Comparison of ENCODE assay signal across 8 cellular contexts in the genomic region with DNA sequence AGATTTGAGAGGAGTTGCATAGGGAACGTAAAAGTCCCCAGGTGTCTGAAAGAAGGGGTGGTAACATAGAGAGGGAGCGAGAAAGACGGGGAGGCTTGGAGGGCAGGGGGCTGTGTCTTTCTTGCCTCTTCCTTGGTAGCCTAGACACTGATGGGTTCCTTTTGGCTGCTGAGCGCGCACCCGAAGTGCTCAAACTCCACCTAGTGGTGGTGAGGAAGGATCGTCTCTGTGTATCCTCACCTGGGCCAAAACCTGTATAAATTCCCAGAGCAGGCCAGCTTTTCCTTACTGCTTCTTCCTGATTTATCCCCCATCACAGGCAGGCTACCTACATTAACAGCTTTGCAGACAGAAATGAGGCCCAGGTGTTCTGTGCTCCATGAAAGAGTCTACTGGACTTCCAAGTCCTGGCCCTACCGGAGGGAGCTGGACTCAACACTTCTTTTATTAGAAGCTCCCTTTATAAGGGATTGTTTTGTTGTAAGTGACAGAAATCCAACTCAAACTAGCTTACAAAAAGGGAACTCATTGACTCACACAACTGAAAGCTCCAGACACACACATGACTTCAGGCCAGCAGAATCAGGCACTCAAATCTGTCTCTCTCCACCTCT. TPM values are rescaled to one million over a fixed set of nuclear protein-coding genes. Genes with fewer than 3 reads are reported as not detected.
DNase-seq lines count a peak whose midpoint lies in the region; ATAC-seq and TF ChIP-seq lines count a peak whose summit lies in the region.

No MANE protein-coding gene starts in this region.

- intact Hi-C loops in mammary epithelial cell (cut with micrococcal nuclease): loop anchor here (1.0 to 2.0 kb wide), 7 partner anchors 47 to 240 kb away; a partner anchor contains a TSS

- dilution Hi-C loops in mammary epithelial cell (cut with HindIII; ENCODE audit: low sequenced_read_pairs): loop anchor here (5.0 kb wide), 3 partner anchors 53 to 188 kb away; a partner anchor contains a TSS

- TF ChIP-seq CTCF in WERI-Rb-1 (IDR thresholded peaks at IDR 0.05; ENCODE audit: low read depth, low read length) (peak; percentile 91), mammary epithelial cell (conservative IDR thresholded peaks at IDR 0.05 in 1 of 2, IDR thresholded peaks at IDR 0.05 in 1 of 2; ENCODE audit: extremely low read depth in 1 of 2, insufficient read depth in 1 of 2, low read depth in 1 of 2, low read length in 2 of 2) (peak; percentile 89 to 90)

- H3K9me3 ChIP-seq in WERI-Rb-1 (ENCODE audit: severe bottlenecking) (no peaks in the 10 kb centered on the region), mammary epithelial cell (replicated peaks; ENCODE audit: insufficient read depth, low read length) (no peaks in the 10 kb centered on the region)

- H3K27me3 ChIP-seq in WERI-Rb-1 (ENCODE audit: insufficient read depth, low read depth, severe bottlenecking) (no peaks in the 10 kb centered on the region), mammary epithelial cell (ENCODE audit: insufficient read depth, low read length) (no peaks in the 10 kb centered on the region)

- no peaks in the 10 kb centered on the region for H3K79me2 ChIP-seq in mammary epithelial cell (ENCODE audit: insufficient read depth, low read length)

- H3K36me3 ChIP-seq in WERI-Rb-1 (no peaks in the 10 kb centered on the region), mammary epithelial cell (ENCODE audit: insufficient read depth, low read length) (no peaks in the 10 kb centered on the region)

- in situ Hi-C loops in mammary epithelial cell (cut with MboI; ENCODE audit: low sequenced_read_pairs in 2 of 2): no loop called here

- BruUV-seq in mammary epithelial cell (replicated peaks; lab: Mats Ljungman, UMichigan): no TSS peak

- ATAC-seq in GM19463 (IDR thresholded peaks at IDR 0.05; ENCODE audit: unreplicated experiment) (peak; percentile 57), GM18505 (IDR thresholded peaks at IDR 0.05; ENCODE audit: unreplicated experiment) (no peak)

- no peaks in the 10 kb centered on the region for H3K4me1 ChIP-seq in mammary epithelial cell (ENCODE audit: insufficient read depth, low read length)

- no peaks in the 10 kb centered on the region for H4K20me1 ChIP-seq in mammary epithelial cell (ENCODE audit: insufficient read depth, low read length)

- no peak overlapping the region for H2AFZ ChIP-seq in mammary epithelial cell (ENCODE audit: low read depth, low read length)

- WGBS in mammary epithelial cell (ENCODE audit: low coverage, missing lambda C conversion rate): 19% methylated on average over 5 of the region's 8 CpGs

- H3K4me2 ChIP-seq in mammary epithelial cell (ENCODE audit: insufficient read depth, low read depth, low read length): no peak overlapping the region

- CTCF ChIA-PET in mammary epithelial cell (lab: Charles Lee; ENCODE audit: low non-redundant PET): interaction anchor here (0.6 to 0.7 kb wide), 7 partner anchors 12 to 428 kb away, joined by 3 to 8 read pairs (median 4); no protein-coding TSS in a partner anchor

- no peak overlapping the region for H3K9ac ChIP-seq in mammary epithelial cell (ENCODE audit: insufficient read depth, low read length)

- H3K4me3 ChIP-seq in WERI-Rb-1 (ENCODE audit: low read depth, low read length) (no peak overlapping the region), mammary epithelial cell (replicated peaks in 1 of 3; ENCODE audit: insufficient read depth in 1 of 3, low read depth in 2 of 3, low read length in 3 of 3) (no peak overlapping the region)

- TF ChIP-seq POLR2A in GM18505 (IDR thresholded peaks at IDR 0.05; ENCODE audit: borderline replicate concordance, extremely low read depth, insufficient read depth, insufficient read length): no peak

- DNase-seq in AML-193 (lab: John Stamatoyannopoulos, UW): peak; percentile 33 to 39
- peak; percentile 61 to 73 for DNase-seq in NCI-H1930 (lab: John Stamatoyannopoulos, UW)
- DNase-seq in WERI-Rb-1: peak; percentile 68
- peak; percentile 50 for DNase-seq in mammary epithelial cell
- peak; percentile 89 for DNase-seq in islet precursor cell
- peak; percentile 39 to 52 for DNase-seq in stimulated activated CD4-positive, alpha-beta T cell treated with anti-CD3 and anti-CD28 coated beads, Interleukin-1b, Interleukin-23, amount 100 ng/mL, for 4 hours (ENCODE audit: low read depth in 2 of 2)

- H3K27ac ChIP-seq in WERI-Rb-1 (no peak overlapping the region), mammary epithelial cell (ENCODE audit: insufficient read depth, low read depth, low read length) (no peak overlapping the region)

RNA-seq across cellular contexts. Expression of a gene that starts 5.5 kb away (rescaled TPM):
- total RNA-seq in mammary epithelial cell: 1 to 10 TPM in 1 of 2 donors, under 1 TPM in 1; 0.83 to 5.2 TPM
- polyA plus RNA-seq in mammary epithelial cell: 2.0 TPM
- polyA minus RNA-seq in mammary epithelial cell: not detected

RNA-seq across cellular contexts. Expression of a gene that starts 9.3 kb away (rescaled TPM):
- total RNA-seq in mammary epithelial cell: not detected
- polyA plus RNA-seq in mammary epithelial cell: not detected
- not detected for polyA minus RNA-seq in mammary epithelial cell

RNA-seq across cellular contexts. Expression of a gene that starts 12.3 kb away (rescaled TPM):
- 10 to 100 TPM; 11.3 to 25.4 TPM for total RNA-seq in mammary epithelial cell
- polyA plus RNA-seq in mammary epithelial cell: 35.5 TPM
- 14.8 TPM for polyA minus RNA-seq in mammary epithelial cell

RNA-seq across cellular contexts. Expression of a gene that starts 38.9 kb away (rescaled TPM):
- total RNA-seq in mammary epithelial cell: not detected
- polyA plus RNA-seq in mammary epithelial cell: not detected
- not detected for polyA minus RNA-seq in mammary epithelial cell

RNA-seq across cellular contexts. Expression of a gene that starts 51.6 kb away (rescaled TPM):
- total RNA-seq in mammary epithelial cell: 10 to 100 TPM in 1 of 2 donors, 1 to 10 TPM in 1; 8.5 to 31.2 TPM
- 12.3 TPM for polyA plus RNA-seq in mammary epithelial cell
- 76.1 TPM for polyA minus RNA-seq in mammary epithelial cell

Comparison
In these comparisons a context has a peak if more than half of its experiments do, and no peak if none do; other contexts are left out.
1. DNase-seq: peak in every context shown above with its lines; median percentile 89 in islet precursor cell; 68 in WERI-Rb-1; 67 in NCI-H1930; 50 in mammary epithelial cell; 46 in stimulated activated CD4-positive, alpha-beta T cell treated with anti-CD3 and anti-CD28 coated beads, Interleukin-1b, Interleukin-23, amount 100 ng/mL, for 4 hours; 36 in AML-193.